1 cellular context compared by ENCODE assay signal in the genomic region with DNA sequence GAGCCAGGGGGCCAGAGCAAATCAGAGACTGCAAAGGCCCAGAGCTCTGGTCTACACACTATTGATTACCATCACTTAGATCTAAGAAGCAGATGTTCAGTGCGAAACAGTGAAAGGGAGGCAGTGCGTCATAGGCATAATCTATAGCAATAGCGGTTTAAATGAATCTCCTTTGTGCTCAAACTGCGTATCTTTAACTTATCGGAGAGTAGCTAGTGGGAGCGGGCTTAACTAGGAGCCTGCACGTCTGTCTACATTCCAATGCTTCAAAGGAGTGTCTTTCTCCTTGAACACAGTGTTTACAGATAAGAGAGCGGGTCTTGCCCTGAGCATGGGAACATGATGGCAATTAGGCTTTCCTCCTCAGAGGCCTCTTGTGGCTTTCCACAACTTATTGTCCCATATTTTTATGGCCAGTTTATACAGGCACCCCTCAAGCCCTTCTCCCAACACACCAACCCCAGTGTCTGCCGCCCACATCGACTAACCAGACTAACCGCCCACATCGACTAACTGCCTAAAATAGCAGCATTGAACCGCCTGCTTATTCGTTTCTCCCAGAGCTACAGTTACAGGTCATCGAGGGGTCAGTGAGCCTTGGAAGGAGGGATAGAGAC.
TF ChIP-seq lines count a peak whose summit lies in the region.

No MANE protein-coding gene starts in this region.

TF ChIP-seq in HEK293, 187 proteins besides CTCF, POLR2A, EP300 and RAD21 (continued from another document):
- TF ChIP-seq ZNF335 (tag by site-specific recombination; conservative IDR thresholded peaks at IDR 0.05) (peak; percentile 50), EGR2 (tag by site-specific recombination; IDR thresholded peaks at IDR 0.05; ENCODE audit: low read depth) (peak; percentile 94), TCF7L2 (IDR thresholded peaks at IDR 0.05; ENCODE audit: borderline replicate concordance, low read depth, low read length) (peak; percentile 76), SP7 (tag by site-specific recombination; IDR thresholded peaks at IDR 0.05) (peak; percentile 58), WT1 (tag by site-specific recombination; IDR thresholded peaks at IDR 0.05) (peak; percentile 71)
- TF ChIP-seq, protein P1, sequence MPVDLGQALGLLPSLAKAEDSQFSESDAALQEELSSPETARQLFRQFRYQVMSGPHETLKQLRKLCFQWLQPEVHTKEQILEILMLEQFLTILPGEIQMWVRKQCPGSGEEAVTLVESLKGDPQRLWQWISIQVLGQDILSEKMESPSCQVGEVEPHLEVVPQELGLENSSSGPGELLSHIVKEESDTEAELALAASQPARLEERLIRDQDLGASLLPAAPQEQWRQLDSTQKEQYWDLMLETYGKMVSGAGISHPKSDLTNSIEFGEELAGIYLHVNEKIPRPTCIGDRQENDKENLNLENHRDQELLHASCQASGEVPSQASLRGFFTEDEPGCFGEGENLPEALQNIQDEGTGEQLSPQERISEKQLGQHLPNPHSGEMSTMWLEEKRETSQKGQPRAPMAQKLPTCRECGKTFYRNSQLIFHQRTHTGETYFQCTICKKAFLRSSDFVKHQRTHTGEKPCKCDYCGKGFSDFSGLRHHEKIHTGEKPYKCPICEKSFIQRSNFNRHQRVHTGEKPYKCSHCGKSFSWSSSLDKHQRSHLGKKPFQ (tag by site-specific recombination; IDR thresholded peaks at IDR 0.05): 0 out of 2 replicates have a peak, but pooled peaks have one; percentile 24
